ENCODE assay signal across 8 cellular contexts in genomic region chr6:29552512-29553051, GRCh38. TPM values are rescaled to one million over a fixed set of nuclear protein-coding genes. Genes with fewer than 3 reads are reported as not detected.
DNase-seq lines count a peak whose midpoint lies in the region; ATAC-seq, FAIRE-seq and TF ChIP-seq lines count a peak whose summit lies in the region.

No MANE protein-coding gene starts in this region.

- DNase-seq in GM12865 (ENCODE audit: low read depth) (peak; percentile 75), MM.1S (peak; percentile 59), T47D (ENCODE audit: low read depth in 1 of 2, low spot score in 1 of 2) (peak; percentile 68 to 78), kidney (no peak), superior temporal gyrus (ENCODE audit: extremely low spot score) (peak; percentile 76), mesothelial cell of epicardium (ENCODE audit: low spot score in 2 of 2, unreplicated experiment in 2 of 2) (no peak)

- H3K4me2 ChIP-seq in MM.1S (ENCODE audit: low read depth, low read length): peak overlapping the region; percentile 47; the same call in 1 of the 2 replicates

- no peaks in the 10 kb centered on the region for H3K9me3 Mint-ChIP-seq in mesothelial cell of epicardium

- H3K4me1 ChIP-seq in MM.1S (ENCODE audit: low read length) (no peaks in the 10 kb centered on the region), kidney (ENCODE audit: control insufficient read depth in 1 of 2, insufficient read depth in 1 of 2, low read depth in 1 of 2, low read length in 2 of 2) (peaks cover 7 to 12% of the 10 kb centered on the region in 2 donors)

- no peaks in the 10 kb centered on the region for H3K9me3 ChIP-seq in MM.1S (replicated peaks; ENCODE audit: insufficient read depth, low read length)
- H3K9me3 ChIP-seq in kidney (ENCODE audit: control insufficient read depth in 1 of 2, low read length in 2 of 2): no peaks in the 10 kb centered on the region

- H3F3A ChIP-seq in MM.1S (ENCODE audit: insufficient read depth, low read length): no peaks in the 10 kb centered on the region

- H3K36me3 ChIP-seq in MM.1S (replicated peaks; ENCODE audit: insufficient read depth, low read length) (no peaks in the 10 kb centered on the region), kidney (ENCODE audit: control insufficient read depth in 1 of 2, insufficient read depth in 2 of 2, low read length in 2 of 2) (no peaks in the 10 kb centered on the region)

- no peak overlapping the region for H3K4me3 ChIP-seq in GM12865 (ENCODE audit: low read depth, low read length)
- peak overlapping the region; percentile 33 for H3K4me3 ChIP-seq in MM.1S (ENCODE audit: low read length)
- H3K4me3 ChIP-seq in kidney (ENCODE audit: low read length in 2 of 2): peak overlapping the region; percentile 39 to 54

- peaks cover 100% of the 10 kb centered on the region for H3K27me3 Mint-ChIP-seq in mesothelial cell of epicardium (ENCODE audit: low read depth)

- intact Hi-C loops in kidney (cut with DNase I): no loop called here

- H3K4me3 Mint-ChIP-seq in mesothelial cell of epicardium: no peak overlapping the region

- H3K9ac ChIP-seq in MM.1S (ENCODE audit: low read length) (no peak overlapping the region), kidney (ENCODE audit: low read length in 2 of 2) (no peak overlapping the region)

- in situ Hi-C loops in T47D (cut with HindIII; ENCODE audit: low pct_unique_long_range_greater_than_20kb, low sequenced_read_pairs): no loop called here

- peak overlapping the region; percentile 52 for H2AFZ ChIP-seq in MM.1S (ENCODE audit: low read length)

- H3K36me3 Mint-ChIP-seq in mesothelial cell of epicardium: no peaks in the 10 kb centered on the region

- H3K27me3 ChIP-seq in MM.1S (replicated peaks; ENCODE audit: insufficient read depth, low read length): peaks cover 4% of the 10 kb centered on the region; the same call in 1 of the 2 replicates

- H3K79me2 ChIP-seq in MM.1S (ENCODE audit: low read length): no peaks in the 10 kb centered on the region

- no peaks in the 10 kb centered on the region for H4K20me1 ChIP-seq in MM.1S (ENCODE audit: insufficient read depth, low read length)

- H3K27ac ChIP-seq in MM.1S (ENCODE audit: low read length) (no peak overlapping the region), kidney (ENCODE audit: low read depth in 2 of 2, low read length in 2 of 2) (no peak overlapping the region)

- peak; percentile 83 for ATAC-seq in GM21786 (IDR thresholded peaks at IDR 0.05; ENCODE audit: unreplicated experiment)
- ATAC-seq in HG02759 (IDR thresholded peaks at IDR 0.05; ENCODE audit: unreplicated experiment): no peak

- TF ChIP-seq CTCF in GM12865 (IDR thresholded peaks at IDR 0.05; ENCODE audit: insufficient read depth, low read depth, low read length, missing control alignments): no peak
- no peak for TF ChIP-seq CTCF in MM.1S (IDR thresholded peaks at IDR 0.05; ENCODE audit: low read length)
- no peak for TF ChIP-seq CTCF in kidney (IDR thresholded peaks at IDR 0.05; ENCODE audit: borderline replicate concordance, extremely low read depth, insufficient read depth)
- TF ChIP-seq CTCF in mesothelial cell of epicardium (IDR thresholded peaks at IDR 0.05; ENCODE audit: unreplicated experiment): no peak

- peaks cover 8% of the 10 kb centered on the region for H3K4me1 Mint-ChIP-seq in mesothelial cell of epicardium

- no peak overlapping the region for H3K27ac Mint-ChIP-seq in mesothelial cell of epicardium

- H3K9me2 ChIP-seq in MM.1S (replicated peaks; ENCODE audit: insufficient read depth, low read length): no peaks in the 10 kb centered on the region

- peak; percentile 42 for FAIRE-seq in kidney (lab: Jason Lieb, UNC)

RNA-seq across cellular contexts. Expression of gene UBD, which starts 7.0 kb away (rescaled TPM):
- total RNA-seq in kidney (33.5 TPM), mesothelial cell of epicardium (0.47 to 0.50 TPM (median 0.49 TPM) in 3 replicates)
- 16.9 TPM for polyA plus RNA-seq in kidney (ENCODE audit: insufficient read depth, low read depth, low replicate concordance)

RNA-seq across cellular contexts. Expression of gene OR2H2, which starts 32.3 kb away (rescaled TPM):
- total RNA-seq in kidney (not detected), mesothelial cell of epicardium (not detected in 3 replicates)
- polyA plus RNA-seq in kidney (ENCODE audit: insufficient read depth, low read depth, low replicate concordance): not detected

Comparison
In these comparisons a context has a peak if more than half of its experiments do, and no peak if none do; other contexts are left out.
1. DNase-seq: peak in GM12865 (single experiment), MM.1S (single experiment), T47D (2 of 2) and superior temporal gyrus (single experiment); none in kidney (single experiment) and mesothelial cell of epicardium (0 of 2).
2. RNA of gene UBD, which starts 7.0 kb away (total RNA-seq): 33.5 TPM in kidney (single experiment); 0.47 to 0.50 TPM in mesothelial cell of epicardium; every median in the first group is over 10 times any median in the second.